ENCODE assay signal across 8 cellular contexts in the genomic region with DNA sequence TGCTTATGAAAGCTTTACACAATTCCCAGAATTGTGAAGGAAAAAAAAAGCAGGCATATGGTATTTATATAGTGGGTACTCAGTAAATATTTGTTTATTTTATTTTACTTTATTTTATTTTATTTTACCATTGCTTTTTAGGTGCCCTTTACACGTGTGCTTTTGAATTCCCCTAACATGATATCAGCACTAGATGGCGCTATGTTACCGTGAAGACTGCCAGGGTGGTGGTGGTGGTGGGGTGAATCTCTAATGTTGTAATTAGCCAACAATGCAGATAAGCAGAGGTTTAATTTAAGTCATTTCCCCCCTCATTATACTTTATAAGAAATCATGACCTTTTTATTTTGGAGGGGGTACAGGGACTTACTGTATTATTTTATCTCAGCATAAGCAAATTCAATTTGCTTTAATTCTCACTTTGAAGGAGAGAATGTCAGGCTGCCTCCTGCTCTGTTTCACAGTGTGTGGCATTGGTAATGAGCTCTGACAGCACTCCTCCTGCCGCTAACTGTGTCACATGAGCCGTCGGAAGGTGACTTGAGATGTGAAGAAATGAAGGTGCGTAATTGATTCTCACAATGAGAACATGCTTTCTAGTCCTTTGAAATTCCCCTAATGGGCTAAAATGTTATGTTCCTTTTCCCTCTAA.
DNase-seq lines count a peak whose midpoint lies in the region; ATAC-seq, FAIRE-seq and TF ChIP-seq lines count a peak whose summit lies in the region.

No MANE protein-coding gene starts in this region.

- H2AFZ ChIP-seq in keratinocyte (ENCODE audit: control insufficient read depth, low read length): no peak overlapping the region

- intact Hi-C loops in thyroid gland (cut with DNase I): no loop called here

- TF ChIP-seq CTCF in astrocyte of the spinal cord (IDR thresholded peaks at IDR 0.05; ENCODE audit: low read depth, low read length): peak; percentile 73
- peak; percentile 60 to 78 (median 70) for TF ChIP-seq CTCF in keratinocyte (optimal IDR thresholded peaks at IDR 0.05 in 1 of 3, IDR thresholded peaks at IDR 0.05 in 1 of 3, conservative IDR thresholded peaks at IDR 0.05 in 1 of 3; ENCODE audit: extremely low read depth in 1 of 3, insufficient read depth in 2 of 3, low read length in 3 of 3)
- peak; percentile 19 to 78 (median 59) for TF ChIP-seq CTCF in thyroid gland (IDR thresholded peaks at IDR 0.05)

- no peaks in the 10 kb centered on the region for H3K4me1 ChIP-seq in keratinocyte (ENCODE audit: control insufficient read depth, extremely low read depth, insufficient read depth, low read length)
- H3K4me1 ChIP-seq in thyroid gland: no peaks in the 10 kb centered on the region

- no peak for TF ChIP-seq POLR2A in thyroid gland (IDR thresholded peaks at IDR 0.05)

- dilution Hi-C loops in keratinocyte (cut with MboI; ENCODE audit: extremely low pct_ligation_motif_present, low sequenced_read_pairs): no loop called here

- H3K79me2 ChIP-seq in keratinocyte (ENCODE audit: control insufficient read depth, insufficient read depth, low read length): no peaks in the 10 kb centered on the region

- no peak overlapping the region for H3K9ac ChIP-seq in keratinocyte (ENCODE audit: control insufficient read depth, extremely low read depth, insufficient read depth, low read length)

- no peak overlapping the region for H3K4me2 ChIP-seq in keratinocyte (ENCODE audit: control insufficient read depth, extremely low read depth, insufficient read depth, low read depth, low read length)

- no peaks in the 10 kb centered on the region for H3K9me1 ChIP-seq in keratinocyte (ENCODE audit: control insufficient read depth, extremely low read depth, insufficient read depth, low read length)

- in situ Hi-C loops in G401 (cut with HindIII; ENCODE audit: low sequenced_read_pairs) (no loop called here), astrocyte of the spinal cord (cut with HindIII; ENCODE audit: low sequenced_read_pairs) (no loop called here)

- ATAC-seq in HG02885 (IDR thresholded peaks at IDR 0.05; ENCODE audit: poor library complexity, unreplicated experiment) (peak; percentile 79), GM19455 (IDR thresholded peaks at IDR 0.05; ENCODE audit: unreplicated experiment) (no peak)

- H3K4me3 ChIP-seq in astrocyte of the spinal cord (ENCODE audit: low read depth, low read length) (no peak overlapping the region), keratinocyte (ENCODE audit: control insufficient read depth in 2 of 3, extremely low read depth in 1 of 3, insufficient read depth in 2 of 3, low read depth in 1 of 3, low read length in 3 of 3) (no peak overlapping the region), thyroid gland (replicated peaks in 1 of 3) (no peak overlapping the region)

- whole genome bisulfite sequencing in thyroid gland, 2 donors: 25 to 30% methylated on average over 7 of the region's 7 CpGs

- DNase-seq in G401 (ENCODE audit: low spot score) (peak; percentile 68), NCI-H460 (ENCODE audit: extremely low read depth, low read depth) (peak; percentile 60), astrocyte of the spinal cord (ENCODE audit: low read depth, low spot score) (peak; percentile 39), keratinocyte (ENCODE audit: low read depth, low spot score) (no peak), thyroid gland (peak; percentile 12 to 32)

- peaks cover 6% of the 10 kb centered on the region for H3K9me3 ChIP-seq in keratinocyte (ENCODE audit: control insufficient read depth, low read depth, low read length)
- H3K9me3 ChIP-seq in thyroid gland: no peaks in the 10 kb centered on the region

- FAIRE-seq in A204.1 (lab: Jason Lieb, UNC) (peak; percentile 86), keratinocyte (lab: Jason Lieb, UNC) (peak; percentile 51)

- H3K27ac ChIP-seq in keratinocyte (ENCODE audit: control insufficient read depth, insufficient read depth, low read length) (no peak overlapping the region), thyroid gland (no peak overlapping the region)

- H3K27me3 ChIP-seq in keratinocyte (ENCODE audit: control insufficient read depth, extremely low read depth, insufficient read depth, low read length) (no peaks in the 10 kb centered on the region), thyroid gland (no peaks in the 10 kb centered on the region)

- H3K36me3 ChIP-seq in keratinocyte (ENCODE audit: control insufficient read depth in 2 of 2, extremely low read depth in 1 of 2, insufficient read depth in 2 of 2, low read length in 2 of 2): no peaks in the 10 kb centered on the region
- H3K36me3 ChIP-seq in thyroid gland: no peaks in the 10 kb centered on the region

- no peaks in the 10 kb centered on the region for H4K20me1 ChIP-seq in keratinocyte (ENCODE audit: control insufficient read depth, extremely low read depth, insufficient read depth, low read length)
